Comparison of ENCODE assay signal across 8 cellular contexts in genomic region chr6:31585531-31585930, GRCh38. TPM values are rescaled to one million over a fixed set of nuclear protein-coding genes. Genes with fewer than 3 reads are reported as not detected.
DNase-seq lines count a peak whose midpoint lies in the region; ATAC-seq and TF ChIP-seq lines count a peak whose summit lies in the region.

No MANE protein-coding gene starts in this region.

- H3K27me3 ChIP-seq in smooth muscle cell (ENCODE audit: low read depth): no peaks in the 10 kb centered on the region

- H3F3A ChIP-seq in smooth muscle cell (ENCODE audit: low read depth): no peaks in the 10 kb centered on the region

- no peaks in the 10 kb centered on the region for H3K4me1 ChIP-seq in smooth muscle cell (ENCODE audit: low read depth)

- no peak overlapping the region for H3K27ac ChIP-seq in smooth muscle cell (ENCODE audit: low read depth)

- H3K9ac ChIP-seq in smooth muscle cell (ENCODE audit: low read depth): no peak overlapping the region

- H3K4me3 ChIP-seq in choroid plexus epithelial cell (ENCODE audit: low read depth, low read length) (no peak overlapping the region), smooth muscle cell (no peak overlapping the region)

- no peak for DNase-seq in activated CD4-positive, CD25-positive, alpha-beta regulatory T cell treated with anti-CD3 and anti-CD28 coated beads, Interleukin-2, amount 50 U/mL, for 72 hours
- DNase-seq in NCI-H69 (lab: John Stamatoyannopoulos, UW) (peak; percentile 34), choroid plexus epithelial cell (ENCODE audit: low read depth) (no peak), smooth muscle cell (lab: John Stamatoyannopoulos, UW; ENCODE audit: unreplicated experiment) (no peak), T1000 (lab: John Stamatoyannopoulos, UW) (no peak), left lobe of liver (ENCODE audit: low spot score) (no peak)

- no peaks in the 10 kb centered on the region for H3K79me2 ChIP-seq in smooth muscle cell (ENCODE audit: low read depth)

- WGBS in smooth muscle cell (ENCODE audit: low lambda C conversion rate): 74% methylated on average over 2 of the region's 2 CpGs

- no peak overlapping the region for H2AFZ ChIP-seq in smooth muscle cell (ENCODE audit: low read depth)

- H3K4me2 ChIP-seq in smooth muscle cell: no peak overlapping the region

- H3K9me3 ChIP-seq in smooth muscle cell (replicated peaks; ENCODE audit: low read depth): no peaks in the 10 kb centered on the region

- H4K20me1 ChIP-seq in smooth muscle cell (ENCODE audit: low read depth): no peaks in the 10 kb centered on the region

- peak; percentile 40 for TF ChIP-seq CTCF in choroid plexus epithelial cell (conservative IDR thresholded peaks at IDR 0.05; ENCODE audit: low read depth, low read length)
- peak; percentile 33 for TF ChIP-seq CTCF in smooth muscle cell (IDR thresholded peaks at IDR 0.05; ENCODE audit: borderline replicate concordance, insufficient read depth, poor library complexity, severe bottlenecking)

- ATAC-seq in activated CD4-positive, CD25-positive, alpha-beta regulatory T cell treated with anti-CD3 and anti-CD28 coated beads, Interleukin-2, amount 50 U/mL, for 24 hours: peak; percentile 11 to 15
- no peak for ATAC-seq in GM21390 (IDR thresholded peaks at IDR 0.05; ENCODE audit: unreplicated experiment)
- no peak for ATAC-seq in left lobe of liver

- no peaks in the 10 kb centered on the region for H3K36me3 ChIP-seq in smooth muscle cell (ENCODE audit: low read depth)

RNA-seq across cellular contexts. Expression of gene LST1, which starts 0.5 kb away (rescaled TPM):
- total RNA-seq in smooth muscle cell: not detected in 2 replicates
- polyA plus RNA-seq in smooth muscle cell: 1.4 and 1.7 TPM in 2 replicates
- 10.2 TPM for total RNA-seq in left lobe of liver

RNA-seq across cellular contexts. Expression of gene LTB, which starts 3.3 kb away (rescaled TPM):
- total RNA-seq in smooth muscle cell: 1.5 TPM in 1 of 2 replicates, not detected in the other
- 0.75 and 6.3 TPM in 2 replicates for polyA plus RNA-seq in smooth muscle cell
- total RNA-seq in left lobe of liver: 1.7 TPM

RNA-seq across cellular contexts. Expression of gene NCR3, which starts 7.3 kb away (rescaled TPM):
- not detected in 2 replicates for total RNA-seq in smooth muscle cell
- 0.22 and 0.48 TPM in 2 replicates for polyA plus RNA-seq in smooth muscle cell
- not detected for total RNA-seq in left lobe of liver

RNA-seq across cellular contexts. Expression of gene TNF, which starts 10.2 kb away (rescaled TPM):
- 0.94 and 3.0 TPM in 2 replicates for total RNA-seq in smooth muscle cell
- polyA plus RNA-seq in smooth muscle cell: 1.5 and 2.4 TPM in 2 replicates
- 0.68 TPM for total RNA-seq in left lobe of liver

RNA-seq across cellular contexts. Expression of gene LTA, which starts 13.4 kb away (rescaled TPM):
- total RNA-seq in smooth muscle cell: 1.8 TPM in 1 of 2 replicates, not detected in the other
- polyA plus RNA-seq in smooth muscle cell: 0.74 TPM in 1 of 2 replicates, not detected in the other
- total RNA-seq in left lobe of liver: 0.93 TPM

Comparison
In these comparisons a context has a peak if more than half of its experiments do, and no peak if none do; other contexts are left out.
1. ATAC-seq: peak in activated CD4-positive, CD25-positive, alpha-beta regulatory T cell treated with anti-CD3 and anti-CD28 coated beads, Interleukin-2, amount 50 U/mL, for 24 hours (2 of 2); none in GM21390 (single experiment) and left lobe of liver (single experiment).